In genomic region chr5:62333250-62333800, GRCh38 we compare ENCODE assay signal across 16 cellular contexts. TPM values are rescaled to one million over a fixed set of nuclear protein-coding genes. Genes with fewer than 3 reads are reported as not detected.
DNase-seq lines count a peak whose midpoint lies in the region; ATAC-seq lines count a peak whose summit lies in the region.
"Had no signal": no experiment of that assay in that cellular context is flagged by ENCODE, and none has a peak within 500 bp of the region (broad histone marks: within the 10 kb centered on the region; RNA-seq: fewer than 3 reads in every experiment).

No MANE protein-coding gene starts in this region.

- peaks cover 31% of the 10 kb centered on the region for H3K4me1 ChIP-seq in CD8-positive, alpha-beta memory T cell (ENCODE audit: insufficient read depth, low read length)

- no peaks in the 10 kb centered on the region for H3K9me3 Mint-ChIP-seq in activated CD4-positive, alpha-beta T cell treated with anti-CD3 and anti-CD28 coated beads for 36 hours (ENCODE audit: low read depth)
- no peaks in the 10 kb centered on the region for H3K9me3 Mint-ChIP-seq in CD8-positive, alpha-beta memory T cell
- no peaks in the 10 kb centered on the region for H3K9me3 Mint-ChIP-seq in activated naive CD8-positive, alpha-beta T cell treated with anti-CD3 and anti-CD28 coated beads, Interleukin-2, amount 10 ng/mL, durations not matched to agents 7 days and 5 days
- H3K9me3 Mint-ChIP-seq: stimulated activated naive B cell treated with anti-CD40 and anti-IgM and Interleukin-4, amounts not matched to agents 10 μg/mL and 1 μg/mL and 100 μg/mL, for 72 hours had no signal

- H3K4me1 Mint-ChIP-seq in activated CD4-positive, alpha-beta T cell treated with anti-CD3 and anti-CD28 coated beads for 36 hours: peaks cover 55% of the 10 kb centered on the region
- H3K4me1 Mint-ChIP-seq in CD8-positive, alpha-beta memory T cell: peaks cover 69 to 86% (median 84%) of the 10 kb centered on the region in 3 donors
- H3K4me1 Mint-ChIP-seq in activated naive CD8-positive, alpha-beta T cell treated with anti-CD3 and anti-CD28 coated beads, Interleukin-2, amount 10 ng/mL, durations not matched to agents 7 days and 5 days: peaks cover 28% of the 10 kb centered on the region

- H3K36me3 Mint-ChIP-seq in activated CD4-positive, alpha-beta T cell treated with anti-CD3 and anti-CD28 coated beads for 36 hours (ENCODE audit: low read depth): peaks cover 27% of the 10 kb centered on the region
- H3K36me3 Mint-ChIP-seq in CD8-positive, alpha-beta memory T cell: peaks cover 2 to 27% (median 4%) of the 10 kb centered on the region in 3 donors
- peaks cover 26% of the 10 kb centered on the region for H3K36me3 Mint-ChIP-seq in activated naive CD8-positive, alpha-beta T cell treated with anti-CD3 and anti-CD28 coated beads, Interleukin-2, amount 10 ng/mL, durations not matched to agents 7 days and 5 days

- H3K4me3 ChIP-seq in CD8-positive, alpha-beta memory T cell (ENCODE audit: low read length): no peak overlapping the region
- H3K4me3 ChIP-seq: BLaER1 treated with 17β-estradiol and CSF1 and Interleukin-3, amounts not matched to agents 10 nM and 100 nM; GM23248; SK-N-MC; tibial artery had no signal

- no peak overlapping the region for H3K4me3 Mint-ChIP-seq in activated CD4-positive, alpha-beta T cell treated with anti-CD3 and anti-CD28 coated beads for 36 hours
- H3K4me3 Mint-ChIP-seq in CD8-positive, alpha-beta memory T cell: peak overlapping the region in 2 of 7 donors; percentile 2 to 24
- H3K4me3 Mint-ChIP-seq in activated naive CD8-positive, alpha-beta T cell treated with anti-CD3 and anti-CD28 coated beads, Interleukin-2, amount 10 ng/mL, durations not matched to agents 7 days and 5 days: no peak overlapping the region
- H3K4me3 Mint-ChIP-seq: stimulated activated naive B cell treated with anti-CD40 and anti-IgM and Interleukin-4, amounts not matched to agents 10 μg/mL and 1 μg/mL and 100 μg/mL, for 72 hours had no signal

- no peak overlapping the region for H3K27ac ChIP-seq in CD8-positive, alpha-beta memory T cell (ENCODE audit: low read depth, low read length)
- H3K27ac ChIP-seq: BLaER1 treated with 17β-estradiol and CSF1 and Interleukin-3, amounts not matched to agents 10 nM and 100 nM; GM23248; SK-N-MC; tibial artery had no signal

- POLR2A ChIA-PET in activated CD4-positive, alpha-beta T cell treated with anti-CD3 and anti-CD28 coated beads for 36 hours (lab: Charles Lee): no interaction called here
- POLR2A ChIA-PET in CD8-positive, alpha-beta memory T cell (lab: Charles Lee): no interaction called here
- POLR2A ChIA-PET in activated naive CD8-positive, alpha-beta T cell treated with anti-CD3 and anti-CD28 coated beads, Interleukin-2, amount 10 ng/mL, durations not matched to agents 7 days and 5 days (lab: Charles Lee): interaction anchor here (0.7 kb wide), 1 partner anchor 17 kb away, joined by 3 read pairs; no protein-coding TSS in a partner anchor

- DNase-seq in activated CD4-positive, alpha-beta T cell treated with anti-CD3 and anti-CD28 coated beads for 36 hours: no peak
- DNase-seq in activated CD4-positive, alpha-beta T cell treated with anti-CD3 and anti-CD28 coated beads, Interleukin-2, amount 50 U/mL, for 4 hours: no peak
- DNase-seq in CD8-positive, alpha-beta memory T cell: no peak
- no peak for DNase-seq in activated naive CD8-positive, alpha-beta T cell treated with anti-CD3 and anti-CD28 coated beads, Interleukin-2, amount 10 ng/mL, durations not matched to agents 7 days and 5 days
- DNase-seq in midbrain (lab: John Stamatoyannopoulos, UW): peak; percentile 28
- DNase-seq in sciatic nerve (ENCODE audit: low spot score): no peak
- no peak for DNase-seq in effector CD4-positive, alpha-beta T cell
- DNase-seq: amniotic stem cell; GM23248; NCI-H146; NCI-H82; stimulated activated naive B cell treated with anti-CD40 and anti-IgM and Interleukin-4, amounts not matched to agents 10 μg/mL and 1 μg/mL and 100 μg/mL, for 72 hours; tibial artery had no signal

- H3K9me3 ChIP-seq in CD8-positive, alpha-beta memory T cell (ENCODE audit: low read length): no peaks in the 10 kb centered on the region
- H3K9me3 ChIP-seq: BLaER1 treated with 17β-estradiol and CSF1 and Interleukin-3, amounts not matched to agents 10 nM and 100 nM; tibial artery had no signal

- peak overlapping the region; percentile 16 for H3K27ac Mint-ChIP-seq in activated CD4-positive, alpha-beta T cell treated with anti-CD3 and anti-CD28 coated beads for 36 hours
- peak overlapping the region; percentile 35 to 93 (median 77) for H3K27ac Mint-ChIP-seq in CD8-positive, alpha-beta memory T cell
- H3K27ac Mint-ChIP-seq in activated naive CD8-positive, alpha-beta T cell treated with anti-CD3 and anti-CD28 coated beads, Interleukin-2, amount 10 ng/mL, durations not matched to agents 7 days and 5 days: peak overlapping the region; percentile 19

- ATAC-seq in activated CD4-positive, alpha-beta T cell treated with anti-CD3 and anti-CD28 coated beads for 36 hours: no peak
- ATAC-seq in activated naive CD8-positive, alpha-beta T cell treated with anti-CD3 and anti-CD28 coated beads, Interleukin-2, amount 10 ng/mL, durations not matched to agents 7 days and 5 days (ENCODE audit: low read depth): no peak
- no peak for ATAC-seq in sciatic nerve
- no peak for ATAC-seq in GM19328 (IDR thresholded peaks at IDR 0.05; ENCODE audit: unreplicated experiment)
- ATAC-seq: stimulated activated naive B cell treated with anti-CD40 and anti-IgM and Interleukin-4, amounts not matched to agents 10 μg/mL and 1 μg/mL and 100 μg/mL, for 72 hours had no signal

- H3K27me3 Mint-ChIP-seq in activated CD4-positive, alpha-beta T cell treated with anti-CD3 and anti-CD28 coated beads for 36 hours: no peaks in the 10 kb centered on the region
- no peaks in the 10 kb centered on the region for H3K27me3 Mint-ChIP-seq in CD8-positive, alpha-beta memory T cell
- H3K27me3 Mint-ChIP-seq in activated naive CD8-positive, alpha-beta T cell treated with anti-CD3 and anti-CD28 coated beads, Interleukin-2, amount 10 ng/mL, durations not matched to agents 7 days and 5 days: no peaks in the 10 kb centered on the region
- H3K27me3 Mint-ChIP-seq: stimulated activated naive B cell treated with anti-CD40 and anti-IgM and Interleukin-4, amounts not matched to agents 10 μg/mL and 1 μg/mL and 100 μg/mL, for 72 hours had no signal

- peaks cover 21% of the 10 kb centered on the region for H3K36me3 ChIP-seq in CD8-positive, alpha-beta memory T cell (ENCODE audit: insufficient read depth, low read length)

- H3K27me3 ChIP-seq in CD8-positive, alpha-beta memory T cell (ENCODE audit: insufficient read depth, low read length, poor library complexity, severe bottlenecking): no peaks in the 10 kb centered on the region
- H3K27me3 ChIP-seq: BLaER1 treated with 17β-estradiol and CSF1 and Interleukin-3, amounts not matched to agents 10 nM and 100 nM; tibial artery had no signal

- CTCF ChIA-PET in activated CD4-positive, alpha-beta T cell treated with anti-CD3 and anti-CD28 coated beads for 36 hours (lab: Charles Lee): interaction anchor here (0.6 to 1.0 kb wide), 5 partner anchors 11 to 109 kb away, joined by 3 to 6 read pairs (median 3); no protein-coding TSS in a partner anchor
- CTCF ChIA-PET in CD8-positive, alpha-beta memory T cell (lab: Charles Lee): interaction anchor here (1.0 to 1.6 kb wide), 4 partner anchors 32 to 109 kb away, joined by 3 to 4 read pairs (median 3); no protein-coding TSS in a partner anchor

- intact Hi-C loops in activated CD4-positive, alpha-beta T cell treated with anti-CD3 and anti-CD28 coated beads for 36 hours (cut with DNase I, micrococcal nuclease): no loop called here
- intact Hi-C loops in sciatic nerve (cut with DNase I): no loop called here

RNA-seq across cellular contexts. Expression of gene KIF2A, which starts 27.3 kb away (rescaled TPM):
- 100 to 1,000 TPM; 224 to 306 TPM for total RNA-seq in activated CD4-positive, alpha-beta T cell treated with anti-CD3 and anti-CD28 coated beads for 36 hours
- 100 to 1,000 TPM; 252 to 253 TPM for total RNA-seq in CD8-positive, alpha-beta memory T cell
- 185 TPM for polyA plus RNA-seq in CD8-positive, alpha-beta memory T cell
- 100 to 1,000 TPM; 161 to 171 TPM for total RNA-seq in activated naive CD8-positive, alpha-beta T cell treated with anti-CD3 and anti-CD28 coated beads, Interleukin-2, amount 10 ng/mL, durations not matched to agents 7 days and 5 days
- total RNA-seq in sciatic nerve: 54.4 TPM

Comparison
In these comparisons a context has a peak if more than half of its experiments do, and no peak if none do; other contexts are left out.
1. H3K27ac Mint-ChIP-seq: peak in every context shown above with its lines; median percentile 77 in CD8-positive, alpha-beta memory T cell; 19 in activated naive CD8-positive, alpha-beta T cell treated with anti-CD3 and anti-CD28 coated beads, Interleukin-2, amount 10 ng/mL, durations not matched to agents 7 days and 5 days; 16 in activated CD4-positive, alpha-beta T cell treated with anti-CD3 and anti-CD28 coated beads for 36 hours.